ENCODE assay signal across 10 cellular contexts in the genomic region with DNA sequence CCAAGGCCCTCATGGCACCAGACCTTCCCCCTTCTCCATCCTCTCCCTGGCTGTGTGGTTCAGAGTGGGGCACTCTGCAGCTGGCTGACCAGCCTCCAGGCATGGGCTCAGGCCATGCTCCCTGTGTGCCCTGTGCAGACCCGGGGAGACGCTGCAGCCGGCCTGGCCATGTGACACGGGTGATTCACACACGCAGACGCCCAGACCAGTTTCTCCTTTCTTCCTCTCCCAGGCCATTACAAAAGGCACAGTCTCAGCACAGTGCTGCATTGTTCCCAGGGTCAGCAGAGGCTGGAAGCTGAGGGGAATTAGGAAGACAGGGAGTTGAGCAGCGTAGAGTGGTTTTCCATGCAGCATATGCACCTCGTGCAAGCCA.
A peak's percentile ranks its signal among the peaks of the same experiment; 100 is the strongest.
DNase-seq lines count a peak whose midpoint lies in the region; ATAC-seq and TF ChIP-seq lines count a peak whose summit lies in the region.
"Had no signal": no experiment of that assay in that cellular context is flagged by ENCODE, and none has a peak within 500 bp of the region (broad histone marks: within the 10 kb centered on the region; RNA-seq: fewer than 3 reads in every experiment).

No MANE protein-coding gene starts in this region.

- H3K4me3 ChIP-seq in ovary, result no peak overlapping the region

- no peaks in the 10 kb centered on the region for H3K27me3 ChIP-seq in ovary

- H3K9me3 Mint-ChIP-seq in brain (peaks cover 0 to 7% (median 0%) of the 10 kb centered on the region in 5 experiments), T-cell (no peaks in the 10 kb centered on the region)
- H3K9me3 Mint-ChIP-seq in activated T-helper 1 cell treated with anti-CD3 and anti-CD28 coated beads, Interleukin-12 subunit alpha, Interleukin-12 subunit beta, Interleukin-2, Interleukin-4 antibody, amounts not matched to agents 30 ng/mL and 10 ng/mL and 1 ng/mL, durations not matched to agents 14 hours and 24 hours and 36 hours, result no peaks in the 10 kb centered on the region

- H3K4me1 Mint-ChIP-seq in brain (peaks cover 70% of the 10 kb centered on the region), T-cell (peaks cover 3 to 10% (median 10%) of the 10 kb centered on the region in 3 donors)
- H3K4me1 Mint-ChIP-seq in activated T-helper 1 cell treated with anti-CD3 and anti-CD28 coated beads, Interleukin-12 subunit alpha, Interleukin-12 subunit beta, Interleukin-2, Interleukin-4 antibody, amounts not matched to agents 30 ng/mL and 10 ng/mL and 1 ng/mL, durations not matched to agents 14 hours and 24 hours and 36 hours (ENCODE audit: low read depth), result no peaks in the 10 kb centered on the region

- peak overlapping the region; percentile 54 to 97 (median 95) for H3K27ac Mint-ChIP-seq in brain
- no peak overlapping the region for H3K27ac Mint-ChIP-seq in activated T-helper 1 cell treated with anti-CD3 and anti-CD28 coated beads, Interleukin-12 subunit alpha, Interleukin-12 subunit beta, Interleukin-2, Interleukin-4 antibody, amounts not matched to agents 30 ng/mL and 10 ng/mL and 1 ng/mL, durations not matched to agents 14 hours and 24 hours and 36 hours
- H3K27ac Mint-ChIP-seq in T-cell, result no peak overlapping the region

- no peak for ATAC-seq in GM21717 (IDR thresholded peaks at IDR 0.05; ENCODE audit: unreplicated experiment)
- ATAC-seq in T-cell (replicated peaks in 1 of 4), result no peak

- WGBS in ovary, 3 donors, result 58 to 68% (median 63%) methylated on average over 8 of the region's 8 CpGs

- no peak for TF ChIP-seq CTCF in brain (conservative IDR thresholded peaks at IDR 0.05)
- no peak for TF ChIP-seq CTCF in ovary (IDR thresholded peaks at IDR 0.05)

- H3K36me3 Mint-ChIP-seq in brain (no peaks in the 10 kb centered on the region), T-cell (no peaks in the 10 kb centered on the region)
- no peaks in the 10 kb centered on the region for H3K36me3 Mint-ChIP-seq in activated T-helper 1 cell treated with anti-CD3 and anti-CD28 coated beads, Interleukin-12 subunit alpha, Interleukin-12 subunit beta, Interleukin-2, Interleukin-4 antibody, amounts not matched to agents 30 ng/mL and 10 ng/mL and 1 ng/mL, durations not matched to agents 14 hours and 24 hours and 36 hours (ENCODE audit: low read depth)

- no peaks in the 10 kb centered on the region for H3K9me3 ChIP-seq in ovary
- H3K9me3 ChIP-seq: Caco-2 had no signal

- no peaks in the 10 kb centered on the region for H3K36me3 ChIP-seq in ovary

- intact Hi-C loops in activated T-helper 1 cell treated with anti-CD3 and anti-CD28 coated beads, Interleukin-12 subunit alpha, Interleukin-12 subunit beta, Interleukin-2, Interleukin-4 antibody, amounts not matched to agents 30 ng/mL and 10 ng/mL and 1 ng/mL, durations not matched to agents 14 hours and 24 hours and 36 hours (cut with micrococcal nuclease), result loop anchor here (5.0 kb wide), 1 partner anchor 1197 kb away; no protein-coding TSS in a partner anchor
- intact Hi-C loops in ovary (cut with DNase I), result loop anchor here (5.0 to 10.0 kb wide), 7 partner anchors 192 to 1199 kb away; a partner anchor contains a TSS

- H3K4me3 Mint-ChIP-seq in brain (peak overlapping the region in 2 of 5 experiments; percentile 4 to 62), T-cell (no peak overlapping the region)
- no peak overlapping the region for H3K4me3 Mint-ChIP-seq in activated T-helper 1 cell treated with anti-CD3 and anti-CD28 coated beads, Interleukin-12 subunit alpha, Interleukin-12 subunit beta, Interleukin-2, Interleukin-4 antibody, amounts not matched to agents 30 ng/mL and 10 ng/mL and 1 ng/mL, durations not matched to agents 14 hours and 24 hours and 36 hours

- H3K4me1 ChIP-seq in ovary (ENCODE audit: insufficient read depth), result peaks cover 11% of the 10 kb centered on the region
- H3K4me1 ChIP-seq: Caco-2 had no signal

- H3K27me3 Mint-ChIP-seq in brain, result peaks cover 9% of the 10 kb centered on the region
- no peaks in the 10 kb centered on the region for H3K27me3 Mint-ChIP-seq in activated T-helper 1 cell treated with anti-CD3 and anti-CD28 coated beads, Interleukin-12 subunit alpha, Interleukin-12 subunit beta, Interleukin-2, Interleukin-4 antibody, amounts not matched to agents 30 ng/mL and 10 ng/mL and 1 ng/mL, durations not matched to agents 14 hours and 24 hours and 36 hours (ENCODE audit: insufficient read depth)
- H3K27me3 Mint-ChIP-seq in T-cell, result peaks cover 0 to 15% of the 10 kb centered on the region in 2 donors

- DNase-seq in EH (ENCODE audit: low read depth), result peak; percentile 74
- peak; percentile 15 for DNase-seq in iPS-NIHi11 (ENCODE audit: low spot score)
- DNase-seq in putamen (ENCODE audit: low spot score), result peak; percentile 96
- no peak for DNase-seq in activated T-helper 1 cell treated with anti-CD3 and anti-CD28 coated beads, Interleukin-12 subunit alpha, Interleukin-12 subunit beta, Interleukin-2, Interleukin-4 antibody, amounts not matched to agents 30 ng/mL and 10 ng/mL and 1 ng/mL, durations not matched to agents 14 hours and 24 hours and 36 hours (ENCODE audit: low spot score)
- DNase-seq in ovary, result no peak
- no peak for DNase-seq in T-cell
- DNase-seq: stimulated activated CD8-positive, alpha-beta memory T cell treated with anti-CD3 and anti-CD28 coated beads, Interleukin-4, amount 100 ng/mL, for 48 hours had no signal

- no peak for TF ChIP-seq EP300 in ovary (IDR thresholded peaks at IDR 0.05)

- POLR2A ChIA-PET in T-cell (lab: Charles Lee), result no interaction called here

- TF ChIP-seq POLR2A in ovary (IDR thresholded peaks at IDR 0.05), result no peak

- H3K27ac ChIP-seq in ovary, result peak overlapping the region in 1 of 2 donors; percentile 2

- CTCF ChIA-PET in T-cell (lab: Charles Lee), result no interaction called here

Comparison
In these comparisons a context has a peak if more than half of its experiments do, and no peak if none do; other contexts are left out.
1. DNase-seq: peak in EH (single experiment), iPS-NIHi11 (single experiment) and putamen (single experiment); none in activated T-helper 1 cell treated with anti-CD3 and anti-CD28 coated beads, Interleukin-12 subunit alpha, Interleukin-12 subunit beta, Interleukin-2, Interleukin-4 antibody, amounts not matched to agents 30 ng/mL and 10 ng/mL and 1 ng/mL, durations not matched to agents 14 hours and 24 hours and 36 hours (single experiment), ovary (0 of 5) and T-cell (0 of 34).
2. H3K27ac Mint-ChIP-seq: peak in brain (5 of 5); none in activated T-helper 1 cell treated with anti-CD3 and anti-CD28 coated beads, Interleukin-12 subunit alpha, Interleukin-12 subunit beta, Interleukin-2, Interleukin-4 antibody, amounts not matched to agents 30 ng/mL and 10 ng/mL and 1 ng/mL, durations not matched to agents 14 hours and 24 hours and 36 hours (single experiment) and T-cell (0 of 2).